In the genomic region with DNA sequence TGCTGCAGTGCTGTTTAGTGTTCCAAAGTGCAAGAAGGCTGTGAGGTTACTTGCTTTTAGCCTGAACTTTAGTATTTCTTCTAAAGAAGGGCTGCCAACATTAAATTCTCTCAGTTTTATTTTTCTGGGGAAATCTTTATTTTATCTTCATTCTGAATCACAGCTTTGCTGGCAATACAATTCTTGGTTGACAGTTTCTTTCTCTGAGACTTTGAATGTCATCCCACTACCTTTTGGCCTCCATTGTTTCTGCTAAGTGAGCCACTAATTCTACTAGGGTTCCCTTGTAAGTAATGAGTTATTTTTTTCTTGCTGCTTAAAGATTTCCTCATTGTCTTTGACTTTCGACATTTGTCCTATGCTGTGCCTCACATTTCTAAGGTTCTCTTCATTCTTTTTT, we compare ENCODE assay signal across 30 cellular contexts.
"Had no signal": no experiment of that assay in that cellular context is flagged by ENCODE, and none has a peak within 500 bp of the region (broad histone marks: within the 10 kb centered on the region; RNA-seq: fewer than 3 reads in every experiment).

No MANE protein-coding gene starts in this region.

- H3K4me3 ChIP-seq: adrenal gland, coronary artery, dorsolateral prefrontal cortex had no signal

- H3K27ac Mint-ChIP-seq: activated CD8-positive, alpha-beta T cell treated with anti-CD3 and anti-CD28 coated beads for 36 hours; activated naive CD4-positive, alpha-beta T cell treated with anti-CD3 and anti-CD28 coated beads for 36 hours; activated naive CD4-positive, alpha-beta T cell treated with anti-CD3 and anti-CD28 coated beads, Interleukin-2, amount 50 U/mL, for 24 hours; activated naive CD8-positive, alpha-beta T cell treated with anti-CD3 and anti-CD28 coated beads for 36 hours; activated T-helper 17 cell treated with anti-CD3 and anti-CD28 coated beads, Interleukin-2, amount 50 U/mL, for 72 hours; brain; dendritic cell treated with granulocyte-macrophage colony-stimulating factor and Interleukin-4, amounts not matched to agents 40 ng/mL and 50 ng/mL, for 4 days; endodermal cell had no signal

- H3K4me1 Mint-ChIP-seq: activated naive CD4-positive, alpha-beta T cell treated with anti-CD3 and anti-CD28 coated beads, Interleukin-2, amount 50 U/mL, for 24 hours; activated naive CD8-positive, alpha-beta T cell treated with anti-CD3 and anti-CD28 coated beads for 36 hours; brain; central memory CD8-positive, alpha-beta T cell; endodermal cell had no signal

- DNase-seq: activated CD4-positive, alpha-beta T cell treated with anti-CD3 and anti-CD28 coated beads for 48 hours; activated CD4-positive, alpha-beta T cell treated with anti-CD3 and anti-CD28 coated beads, Interleukin-2, amount 50 U/mL, for 1 hour; activated CD4-positive, alpha-beta T cell treated with anti-CD3 and anti-CD28 coated beads, Interleukin-2, amount 50 U/mL, for 48 hours; activated CD4-positive, CD25-positive, alpha-beta regulatory T cell; activated CD4-positive, CD25-positive, alpha-beta regulatory T cell treated with anti-CD3 and anti-CD28 coated beads, Interleukin-2, amount 50 U/mL, for 72 hours; activated CD8-positive, alpha-beta memory T cell treated with anti-CD3 and anti-CD28 coated beads for 24 hours; activated CD8-positive, alpha-beta T cell treated with anti-CD3 and anti-CD28 coated beads for 36 hours; activated effector memory CD4-positive, alpha-beta T cell treated with anti-CD3 and anti-CD28 coated beads, Interleukin-2, amount 50 U/mL, for 16 hours; activated naive CD4-positive, alpha-beta T cell treated with anti-CD3 and anti-CD28 coated beads for 36 hours; activated naive CD8-positive, alpha-beta T cell treated with anti-CD3 and anti-CD28 coated beads for 36 hours; activated T-cell treated with anti-CD3 and anti-CD28 coated beads, Interleukin-2, amount 50 U/mL, for 4 hours; adrenal gland; amygdala; aorta; dorsolateral prefrontal cortex; effector memory CD4-positive, alpha-beta T cell; endodermal cell; foreskin fibroblast; head of caudate nucleus; hippocampal formation; T-helper 2 cell had no signal

- H3K27me3 ChIP-seq: adrenal gland, dorsolateral prefrontal cortex had no signal

- H3K36me3 ChIP-seq: adrenal gland had no signal

- ATAC-seq: activated CD8-positive, alpha-beta T cell treated with anti-CD3 and anti-CD28 coated beads for 36 hours; activated T-cell treated with anti-CD3 and anti-CD28 coated beads, Interleukin-2, amount 50 U/mL, for 4 hours; activated T-helper 17 cell treated with anti-CD3 and anti-CD28 coated beads, Interleukin-2, amount 50 U/mL, for 72 hours; esophagus mucosa had no signal

- H3K4me3 Mint-ChIP-seq: activated CD8-positive, alpha-beta T cell treated with anti-CD3 and anti-CD28 coated beads for 36 hours; activated naive CD4-positive, alpha-beta T cell treated with anti-CD3 and anti-CD28 coated beads for 36 hours; activated naive CD4-positive, alpha-beta T cell treated with anti-CD3 and anti-CD28 coated beads, Interleukin-2, amount 50 U/mL, for 24 hours; activated naive CD8-positive, alpha-beta T cell treated with anti-CD3 and anti-CD28 coated beads for 36 hours; activated T-cell treated with anti-CD3 and anti-CD28 coated beads, Interleukin-2, amount 50 U/mL, for 4 hours; activated T-helper 17 cell treated with anti-CD3 and anti-CD28 coated beads, Interleukin-2, amount 50 U/mL, for 72 hours; brain; central memory CD8-positive, alpha-beta T cell; dendritic cell treated with granulocyte-macrophage colony-stimulating factor and Interleukin-4, amounts not matched to agents 40 ng/mL and 50 ng/mL, for 4 days; endodermal cell had no signal

- H3K4me1 ChIP-seq: adrenal gland had no signal

- H3K27ac ChIP-seq: adrenal gland, coronary artery, dorsolateral prefrontal cortex had no signal

- FAIRE-seq: bronchial epithelial cell, frontal cortex had no signal

- H3K27me3 Mint-ChIP-seq: activated CD8-positive, alpha-beta T cell treated with anti-CD3 and anti-CD28 coated beads for 36 hours; activated naive CD4-positive, alpha-beta T cell treated with anti-CD3 and anti-CD28 coated beads, Interleukin-2, amount 50 U/mL, for 24 hours; activated naive CD8-positive, alpha-beta T cell treated with anti-CD3 and anti-CD28 coated beads for 36 hours; activated T-helper 17 cell treated with anti-CD3 and anti-CD28 coated beads, Interleukin-2, amount 50 U/mL, for 72 hours; central memory CD8-positive, alpha-beta T cell; dendritic cell treated with granulocyte-macrophage colony-stimulating factor and Interleukin-4, amounts not matched to agents 40 ng/mL and 50 ng/mL, for 4 days had no signal
